27 cellular contexts compared by ENCODE assay signal in genomic region chr1:230561570-230561969, GRCh38.
"Had no signal": no experiment of that assay in that cellular context is flagged by ENCODE, and none has a peak within 500 bp of the region (broad histone marks: within the 10 kb centered on the region; RNA-seq: fewer than 3 reads in every experiment).

No MANE protein-coding gene starts in this region.

- DNase-seq: kidney glomerular epithelial cell; left cardiac atrium; lower lobe of right lung; mammary epithelial cell; mesenchymal stem cell; naive thymus-derived CD8-positive, alpha-beta T cell; nephron progenitor cell; ovary; right lobe of liver; stimulated activated CD4-positive, alpha-beta T cell treated with anti-CD3 and anti-CD28 coated beads, Interleukin-1b, Interleukin-23, amount 100 ng/mL, for 48 hours; stimulated activated CD4-positive, alpha-beta T cell treated with anti-CD3 and anti-CD28 coated beads, Interleukin-2, amount 100 ng/mL, for 48 hours; stimulated activated CD4-positive, alpha-beta T cell treated with anti-CD3 and anti-CD28 coated beads, Interleukin-4, amount 100 ng/mL, for 4 hours; stimulated activated CD8-positive, alpha-beta memory T cell treated with anti-CD3 and anti-CD28 coated beads, Interleukin-4, amount 100 ng/mL, for 48 hours; stimulated activated naive CD4-positive, alpha-beta T cell treated with Interleukin-2 at 50 U/mL for 16 hours; stimulated activated naive CD8-positive, alpha-beta T cell treated with anti-CD3 and anti-CD28 coated beads, Interleukin-15, amount 100 ng/mL, for 72 hours; substantia nigra; testis; thyroid gland; transverse colon; upper lobe of left lung had no signal

- FAIRE-seq: keratinocyte, urothelium cell line had no signal

- H3K27me3 ChIP-seq: neural progenitor cell, ovary, right atrium auricular region, right lobe of liver, testis, thyroid gland, transverse colon, upper lobe of left lung had no signal

- H3K4me3 ChIP-seq: lower lobe of right lung, neural progenitor cell, ovary, right atrium auricular region, right lobe of liver, smooth muscle cell, testis, thyroid gland, transverse colon, upper lobe of left lung had no signal

- ATAC-seq: left cardiac atrium; left lobe of liver; lower lobe of right lung; naive thymus-derived CD8-positive, alpha-beta T cell; right lobe of liver; stimulated activated naive CD8-positive, alpha-beta T cell treated with anti-CD3 and anti-CD28 coated beads, Interleukin-15, amount 100 ng/mL, for 72 hours had no signal

- H3K36me3 ChIP-seq: lower lobe of right lung, neural progenitor cell, neutrophil, ovary, right atrium auricular region, right lobe of liver, thyroid gland, transverse colon, upper lobe of left lung had no signal
